ENCODE assay signal across 8 cellular contexts in genomic region chr1:225654277-225654597, GRCh38. TPM values are rescaled to one million over a fixed set of nuclear protein-coding genes. Genes with fewer than 3 reads are reported as not detected.
A peak's percentile ranks its signal among the peaks of the same experiment; 100 is the strongest.
DNase-seq lines count a peak whose midpoint lies in the region; TF ChIP-seq lines count a peak whose summit lies in the region.

No MANE protein-coding gene starts in this region.

- H3K4me1 ChIP-seq in PC-9 (replicated peaks; ENCODE audit: insufficient read depth), result peaks cover 68% of the 10 kb centered on the region
- peaks cover 21 to 56% (median 50%) of the 10 kb centered on the region in 4 donors for H3K4me1 ChIP-seq in esophagus muscularis mucosa
- no peaks in the 10 kb centered on the region for H3K4me1 ChIP-seq in prostate gland (replicated peaks)

- peaks cover 47% of the 10 kb centered on the region for H3F3A ChIP-seq in PC-9 (ENCODE audit: insufficient read depth, low read depth)

- TF ChIP-seq EP300 in esophagus muscularis mucosa (IDR thresholded peaks at IDR 0.05), result no peak

- TF ChIP-seq POLR2A in esophagus muscularis mucosa (IDR thresholded peaks at IDR 0.05; ENCODE audit: low read depth), result no peak
- TF ChIP-seq POLR2A in prostate gland (IDR thresholded peaks at IDR 0.05), result no peak

- H3K9me2 ChIP-seq in PC-9 (ENCODE audit: insufficient read depth), result no peaks in the 10 kb centered on the region

- BruUV-seq in PC-9 (replicated peaks; lab: Mats Ljungman, UMichigan), result TSS peak; percentile 71

- TF ChIP-seq CTCF in PC-9 (conservative IDR thresholded peaks at IDR 0.05) (no peak), esophagus muscularis mucosa (IDR thresholded peaks at IDR 0.05) (no peak), prostate gland (IDR thresholded peaks at IDR 0.05) (no peak)

- H3K27ac ChIP-seq in PC-9, result peak overlapping the region; percentile 89
- peak overlapping the region; percentile 96 to 100 (median 98) for H3K27ac ChIP-seq in esophagus muscularis mucosa (replicated peaks in 1 of 4)
- H3K27ac ChIP-seq in prostate gland, result peak overlapping the region; percentile 96 to 97

- peaks cover 35% of the 10 kb centered on the region for H3K79me2 ChIP-seq in PC-9 (ENCODE audit: low read depth)

- H3K4me3 ChIP-seq in PC-9 (peak overlapping the region; percentile 92), esophagus muscularis mucosa (peak overlapping the region; percentile 93 to 98 (median 96)), prostate gland (peak overlapping the region; percentile 95 to 96)

- H3K9me3 ChIP-seq in PC-9 (ENCODE audit: insufficient read depth, low read depth), result no peaks in the 10 kb centered on the region
- H3K9me3 ChIP-seq in esophagus muscularis mucosa, result no peaks in the 10 kb centered on the region
- H3K9me3 ChIP-seq in prostate gland, result no peaks in the 10 kb centered on the region

- intact Hi-C loops in PC-9 (cut with micrococcal nuclease; ENCODE audit: unreplicated experiment), result loop anchor here (2.0 to 5.0 kb wide), 3 partner anchors 42 to 167 kb away; no protein-coding TSS in a partner anchor
- intact Hi-C loops in esophagus muscularis mucosa (cut with DNase I), result loop anchor here (5.0 to 10.0 kb wide), 2 partner anchors 118 to 169 kb away; no protein-coding TSS in a partner anchor
- intact Hi-C loops in prostate gland (cut with DNase I), result loop anchor here (2.0 to 5.0 kb wide), 2 partner anchors 118 to 179 kb away; no protein-coding TSS in a partner anchor

- WGBS in esophagus muscularis mucosa, result 63% methylated on average over 4 of the region's 4 CpGs
- WGBS in prostate gland, result 66% methylated on average over 4 of the region's 4 CpGs

- peak overlapping the region; percentile 89 for H3K4me2 ChIP-seq in PC-9

- CTCF ChIA-PET in PC-9 (lab: Charles Lee), result interaction anchor here (1.6 kb wide), 1 partner anchor 118 kb away, joined by 5 read pairs; no protein-coding TSS in a partner anchor

- DNase-seq in Daoy (ENCODE audit: low read depth) (peak; percentile 17), PC-9 (no peak), esophagus muscularis mucosa (ENCODE audit: extremely low spot score) (no peak), prostate gland (ENCODE audit: low spot score) (no peak), pons (ENCODE audit: low spot score) (no peak), hippocampal formation (lab: John Stamatoyannopoulos, UW) (no peak), H4 (ENCODE audit: low spot score) (no peak), NCI-H1417 treated with DMSO at 0.1 percent for 48 hours (lab: John Stamatoyannopoulos, UW) (no peak)

- H3K36me3 ChIP-seq in PC-9 (ENCODE audit: low read depth) (no peaks in the 10 kb centered on the region), esophagus muscularis mucosa (no peaks in the 10 kb centered on the region), prostate gland (no peaks in the 10 kb centered on the region)

- peaks cover 8% of the 10 kb centered on the region; the same call in 1 of the 2 replicates for H4K20me1 ChIP-seq in PC-9 (ENCODE audit: insufficient read depth)

- H3K27me3 ChIP-seq in PC-9 (ENCODE audit: insufficient read depth, low read depth) (no peaks in the 10 kb centered on the region), esophagus muscularis mucosa (peaks cover 0 to 8% (median 0%) of the 10 kb centered on the region in 4 donors), prostate gland (replicated peaks; ENCODE audit: insufficient read depth) (no peaks in the 10 kb centered on the region)

- H2AFZ ChIP-seq in PC-9, result peak overlapping the region; percentile 90; the same call in 1 of the 2 replicates

- POLR2A ChIA-PET in PC-9 (lab: Charles Lee; ENCODE audit: unreplicated experiment), result interaction anchor here (0.6 to 2.3 kb wide), 3 partner anchors 46 to 118 kb away, joined by 4 to 18 read pairs (median 4); no protein-coding TSS in a partner anchor

RNA-seq across cellular contexts. Expression of gene ENAH, which starts 1.3 kb away (rescaled TPM):
- total RNA-seq in Daoy (2014; rRNA removed; shearing (Covaris generic)), result 108 and 149 TPM in 2 replicates
- total RNA-seq in PC-9 (2021), result 118 and 167 TPM in 2 replicates
- total RNA-seq in esophagus muscularis mucosa, result 100 to 1,000 TPM; 198 to 229 (median 201) TPM
- 10 to 100 TPM; 36.4 to 93.6 TPM for total RNA-seq in prostate gland
- 89.4 and 98.0 TPM in 2 replicates for total RNA-seq in H4 (2014; rRNA removed; shearing (Covaris generic))
